Comparison of ENCODE assay signal across 8 cellular contexts in genomic region chr5:154811653-154812465, GRCh38. TPM values are rescaled to one million over a fixed set of nuclear protein-coding genes. Genes with fewer than 3 reads are reported as not detected.
DNase-seq lines count a peak whose midpoint lies in the region; ATAC-seq and TF ChIP-seq lines count a peak whose summit lies in the region.

No MANE protein-coding gene starts in this region.

- WGBS in transverse colon (ENCODE audit: low coverage in 1 of 2), 2 donors: 30 to 32% methylated on average over 3 of the region's 3 CpGs

- DNase-seq in NCI-H1436 (lab: John Stamatoyannopoulos, UW) (peak; percentile 10), NCI-H1436 treated with DMSO at 0.1 percent for 48 hours (lab: John Stamatoyannopoulos, UW) (no peak), RWPE1 (ENCODE audit: low spot score) (peak; percentile 85), foreskin keratinocyte (peak; percentile 11 to 39), osteocyte (ENCODE audit: extremely low spot score, unreplicated experiment) (no peak), transverse colon (peak; percentile 62)
- DNase-seq in activated T-helper 9 cell treated with anti-CD3 and anti-CD28 coated beads, Interleukin-2, amount 50 U/mL, for 16 hours (ENCODE audit: low read depth): peak; percentile 33

- no peaks in the 10 kb centered on the region for H3K9me3 Mint-ChIP-seq in osteocyte (ENCODE audit: unreplicated experiment)

- no peak for TF ChIP-seq EP300 in transverse colon (IDR thresholded peaks at IDR 0.05; ENCODE audit: low read depth)

- CTCF ChIA-PET in RWPE1 (lab: Yijun Ruan, JAX): interaction anchor here (0.6 to 1.0 kb wide), 2 partner anchors 52 to 161 kb away, joined by 3 read pairs; no protein-coding TSS in a partner anchor

- H3K36me3 ChIP-seq in transverse colon: peaks cover 0 to 55% (median 24%) of the 10 kb centered on the region in 4 donors

- H3K4me1 Mint-ChIP-seq in osteocyte (ENCODE audit: unreplicated experiment): no peaks in the 10 kb centered on the region

- peak; percentile 65 for ATAC-seq in HG03520 (IDR thresholded peaks at IDR 0.05; ENCODE audit: unreplicated experiment)
- ATAC-seq in foreskin keratinocyte: peak; percentile 84

- H3K27me3 Mint-ChIP-seq in osteocyte (ENCODE audit: unreplicated experiment): no peaks in the 10 kb centered on the region

- in situ Hi-C loops in transverse colon (cut with MboI; ENCODE audit: low pct_ligation_motif_present in 1 of 4, low pct_unique_long_range_greater_than_20kb in 1 of 4, low sequenced_read_pairs in 3 of 4): loop anchor here in 3 of 4 donors (5.0 to 25.0 kb wide), 2 partner anchors 165 to 350 kb away; no protein-coding TSS in a partner anchor

- H3K27me3 ChIP-seq in foreskin keratinocyte: no peaks in the 10 kb centered on the region
- H3K27me3 ChIP-seq in transverse colon: no peaks in the 10 kb centered on the region

- POLR2A ChIA-PET in RWPE1 (lab: Yijun Ruan, JAX; ENCODE audit: low non-redundant PET): no interaction called here

- no peak for TF ChIP-seq POLR2A in transverse colon (IDR thresholded peaks at IDR 0.05)

- H3K9me3 ChIP-seq in transverse colon: no peaks in the 10 kb centered on the region

- H3K27ac Mint-ChIP-seq in osteocyte (ENCODE audit: unreplicated experiment): peak overlapping the region; percentile 4

- H3K4me3 ChIP-seq in transverse colon: no peak overlapping the region

- H3K4me1 ChIP-seq in foreskin keratinocyte (no peaks in the 10 kb centered on the region), transverse colon (peaks cover 0 to 3% (median 0%) of the 10 kb centered on the region in 4 donors)

- peaks cover 61% of the 10 kb centered on the region for H3K36me3 Mint-ChIP-seq in osteocyte (ENCODE audit: unreplicated experiment)

- TF ChIP-seq CTCF in RWPE1 (conservative IDR thresholded peaks at IDR 0.05; ENCODE audit: low read depth): peak; percentile 98
- peak; percentile 87 for TF ChIP-seq CTCF in foreskin keratinocyte (conservative IDR thresholded peaks at IDR 0.05)
- peak; percentile 89 for TF ChIP-seq CTCF in osteocyte (IDR thresholded peaks at IDR 0.05)
- peak; percentile 89 to 96 (median 89) for TF ChIP-seq CTCF in transverse colon (IDR thresholded peaks at IDR 0.05)

- H3K27ac ChIP-seq in RWPE1 (no peak overlapping the region), foreskin keratinocyte (no peak overlapping the region), transverse colon (no peak overlapping the region)

- intact Hi-C loops in transverse colon (cut with DNase I; ENCODE audit: low total_unique reads): loop anchor here (5.0 kb wide), 1 partner anchor 160 kb away; no protein-coding TSS in a partner anchor

- no peak overlapping the region for H3K4me3 Mint-ChIP-seq in osteocyte (ENCODE audit: unreplicated experiment)

RNA-seq across cellular contexts. Expression of gene FAXDC2, which starts 38.5 kb away (rescaled TPM):
- 4.4 and 4.7 TPM in 2 replicates for total RNA-seq in foreskin keratinocyte
- polyA plus RNA-seq in foreskin keratinocyte: 2.2 and 2.4 TPM in 2 replicates
- 23.7 and 25.7 TPM in 2 replicates for total RNA-seq in osteocyte
- 10 to 100 TPM; 10.3 to 54.8 (median 27.4) TPM for total RNA-seq in transverse colon

RNA-seq across cellular contexts. Expression of gene CNOT8, which starts 46.6 kb away (rescaled TPM):
- total RNA-seq in foreskin keratinocyte: 32.4 and 34.2 TPM in 2 replicates
- polyA plus RNA-seq in foreskin keratinocyte: 19.5 and 22.2 TPM in 2 replicates
- total RNA-seq in osteocyte: 49.2 and 61.1 TPM in 2 replicates
- 10 to 100 TPM; 64.3 to 97.3 (median 78.9) TPM for total RNA-seq in transverse colon

RNA-seq across cellular contexts. Expression of gene LARP1, which starts 56.7 kb away (rescaled TPM):
- 129 and 149 TPM in 2 replicates for total RNA-seq in foreskin keratinocyte
- 27.7 and 35.9 TPM in 2 replicates for polyA plus RNA-seq in foreskin keratinocyte
- 247 TPM in 2 replicates for total RNA-seq in osteocyte
- total RNA-seq in transverse colon: 100 to 1,000 TPM in 2 of 4 donors, 10 to 100 TPM in 2; 63.6 to 171 (median 105) TPM

Comparison
In these comparisons a context has a peak if more than half of its experiments do, and no peak if none do; other contexts are left out.
1. DNase-seq: peak in NCI-H1436 (single experiment), RWPE1 (single experiment), activated T-helper 9 cell treated with anti-CD3 and anti-CD28 coated beads, Interleukin-2, amount 50 U/mL, for 16 hours (single experiment), foreskin keratinocyte (2 of 2) and transverse colon (single experiment); none in NCI-H1436 treated with DMSO at 0.1 percent for 48 hours (single experiment) and osteocyte (single experiment).
2. Peak in every context shown above with its lines, with median percentiles within 50 percentile points of each other: CTCF ChIP-seq.